Comparison of ENCODE assay signal across 8 cellular contexts in the genomic region with DNA sequence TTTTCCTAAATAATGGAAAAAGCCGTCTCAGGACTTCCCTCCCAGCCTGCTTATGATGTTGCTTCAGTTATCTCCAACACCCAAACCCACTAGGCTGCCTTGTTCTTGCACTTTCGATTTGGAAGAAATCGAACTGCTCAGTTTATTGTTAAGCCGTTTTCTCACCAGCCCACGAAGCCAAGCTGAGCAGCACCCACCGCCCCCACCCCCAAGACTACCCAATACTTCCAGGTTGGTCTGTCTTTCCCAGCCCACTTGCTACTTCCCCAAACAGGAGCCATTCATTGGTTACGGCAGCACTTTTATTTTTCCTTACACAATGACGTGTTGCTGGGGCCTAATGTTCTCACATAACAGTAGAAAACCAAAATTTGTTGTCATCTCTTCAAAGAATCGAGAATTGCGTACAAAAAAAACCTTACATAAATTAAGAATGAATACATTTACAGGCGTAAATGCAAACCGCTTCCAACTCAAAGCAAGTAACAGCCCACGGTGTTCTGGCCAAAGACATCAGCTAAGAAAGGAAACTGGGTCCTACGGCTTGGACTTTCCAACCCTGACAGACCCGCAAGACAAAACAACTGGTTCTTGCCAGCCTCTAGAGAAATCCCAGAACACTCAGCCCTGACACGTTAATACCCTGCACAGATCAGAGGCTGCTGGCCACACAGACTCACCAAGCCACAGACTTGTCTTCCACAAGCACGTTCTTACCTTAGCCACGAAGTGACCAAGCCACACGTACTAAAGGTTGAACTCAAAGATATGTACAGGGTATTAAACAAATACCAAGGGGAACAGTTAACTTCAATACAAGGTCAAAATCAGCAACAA. TPM values are rescaled to one million over a fixed set of nuclear protein-coding genes. Genes with fewer than 3 reads are reported as not detected.
DNase-seq lines count a peak whose midpoint lies in the region; ATAC-seq and TF ChIP-seq lines count a peak whose summit lies in the region.

No MANE protein-coding gene starts in this region.

- no peaks in the 10 kb centered on the region for H3K27me3 Mint-ChIP-seq in stimulated activated naive B cell treated with anti-CD40 and anti-IgM and Interleukin-4, amounts not matched to agents 10 μg/mL and 1 μg/mL and 100 μg/mL, for 72 hours

- H3K4me1 Mint-ChIP-seq in stimulated activated naive B cell treated with anti-CD40 and anti-IgM and Interleukin-4, amounts not matched to agents 10 μg/mL and 1 μg/mL and 100 μg/mL, for 72 hours: peaks cover 22 to 45% of the 10 kb centered on the region in 2 donors

- H3K27ac Mint-ChIP-seq in activated naive CD4-positive, alpha-beta T cell treated with anti-CD3 and anti-CD28 coated beads, Interleukin-2, amount 50 U/mL, for 72 hours: peak overlapping the region; percentile 87 to 98
- peak overlapping the region; percentile 100 for H3K27ac Mint-ChIP-seq in stimulated activated naive B cell treated with anti-CD40 and anti-IgM and Interleukin-4, amounts not matched to agents 10 μg/mL and 1 μg/mL and 100 μg/mL, for 72 hours

- H3K36me3 Mint-ChIP-seq in activated naive CD4-positive, alpha-beta T cell treated with anti-CD3 and anti-CD28 coated beads, Interleukin-2, amount 50 U/mL, for 72 hours: peaks cover 38 to 41% of the 10 kb centered on the region in 2 donors
- H3K36me3 Mint-ChIP-seq in stimulated activated naive B cell treated with anti-CD40 and anti-IgM and Interleukin-4, amounts not matched to agents 10 μg/mL and 1 μg/mL and 100 μg/mL, for 72 hours: peaks cover 42 to 49% of the 10 kb centered on the region in 2 donors

- H3K27me3 ChIP-seq in AG04450 (ENCODE audit: control insufficient read depth, insufficient read depth, low read length): no peaks in the 10 kb centered on the region
- H3K27me3 ChIP-seq in iPS-20b (ENCODE audit: insufficient read depth, low read length): no peaks in the 10 kb centered on the region

- peak overlapping the region; percentile 93 for H3K9ac ChIP-seq in iPS-20b (ENCODE audit: low read depth, low read length)

- no peaks in the 10 kb centered on the region for H3K4me1 ChIP-seq in iPS-20b (ENCODE audit: insufficient read depth, low read length)

- H3K36me3 ChIP-seq in KOPT-K1 (ENCODE audit: insufficient read depth, low read length) (peaks cover 42% of the 10 kb centered on the region), iPS-20b (ENCODE audit: insufficient read depth, low read depth, low read length) (peaks cover 36% of the 10 kb centered on the region)

- ATAC-seq in activated naive CD4-positive, alpha-beta T cell treated with anti-CD3 and anti-CD28 coated beads, Interleukin-2, amount 50 U/mL, for 72 hours: no peak
- ATAC-seq in stimulated activated naive B cell treated with anti-CD40 and anti-IgM and Interleukin-4, amounts not matched to agents 10 μg/mL and 1 μg/mL and 100 μg/mL, for 72 hours (replicated peaks): no peak

- no peaks in the 10 kb centered on the region for H3K9me3 ChIP-seq in AG04450 (ENCODE audit: control insufficient read depth, insufficient read depth, low read length)
- peaks cover 7% of the 10 kb centered on the region for H3K9me3 ChIP-seq in KOPT-K1 (ENCODE audit: insufficient read depth, low read length, poor library complexity, severe bottlenecking)
- H3K9me3 ChIP-seq in iPS-20b (ENCODE audit: insufficient read depth, low read depth, low read length): peaks cover 10% of the 10 kb centered on the region; the same call in 1 of the 2 replicates

- CTCF ChIA-PET in AG04450 (lab: Charles Lee): no interaction called here

- TF ChIP-seq CTCF in AG04450 (IDR thresholded peaks at IDR 0.05; ENCODE audit: low read depth, low read length): no peak

- peaks cover 0 to 3% of the 10 kb centered on the region in 2 donors for H3K9me3 Mint-ChIP-seq in activated naive CD4-positive, alpha-beta T cell treated with anti-CD3 and anti-CD28 coated beads, Interleukin-2, amount 50 U/mL, for 72 hours
- peaks cover 0 to 3% of the 10 kb centered on the region in 2 donors for H3K9me3 Mint-ChIP-seq in stimulated activated naive B cell treated with anti-CD40 and anti-IgM and Interleukin-4, amounts not matched to agents 10 μg/mL and 1 μg/mL and 100 μg/mL, for 72 hours

- no peak for DNase-seq in AG04450 (ENCODE audit: low read depth, low spot score)
- DNase-seq in activated naive CD4-positive, alpha-beta T cell treated with anti-CD3 and anti-CD28 coated beads, Interleukin-2, amount 50 U/mL, for 72 hours (ENCODE audit: low spot score in 2 of 2): no peak
- no peak for DNase-seq in stimulated activated naive B cell treated with anti-CD40 and anti-IgM and Interleukin-4, amounts not matched to agents 10 μg/mL and 1 μg/mL and 100 μg/mL, for 72 hours
- DNase-seq in NCI-H1694 (lab: John Stamatoyannopoulos, UW): no peak
- DNase-seq in stimulated activated CD8-positive, alpha-beta memory T cell treated with anti-CD3 and anti-CD28 coated beads, Interleukin-4, amount 100 ng/mL, for 48 hours: no peak
- DNase-seq in DMS153 (lab: John Stamatoyannopoulos, UW): no peak

- peak overlapping the region; percentile 95 to 100 for H3K4me3 Mint-ChIP-seq in stimulated activated naive B cell treated with anti-CD40 and anti-IgM and Interleukin-4, amounts not matched to agents 10 μg/mL and 1 μg/mL and 100 μg/mL, for 72 hours

- H3K4me3 ChIP-seq in AG04450 (ENCODE audit: low read depth, low read length): peak overlapping the region; percentile 96
- peak overlapping the region; percentile 97 for H3K4me3 ChIP-seq in iPS-20b (ENCODE audit: low read length)

- POLR2A ChIA-PET in AG04450 (lab: Yijun Ruan, JAX): interaction anchor here (0.6 to 3.8 kb wide), 8 partner anchors 25 to 257 kb away, joined by 3 to 27 read pairs (median 4); a partner anchor contains a TSS

- H3K27ac ChIP-seq in AG04450 (ENCODE audit: low read depth, low read length) (peak overlapping the region; percentile 55), KOPT-K1 (ENCODE audit: low read depth, low read length, poor library complexity, severe bottlenecking) (peak overlapping the region; percentile 72), iPS-20b (ENCODE audit: low read length) (no peak overlapping the region)

RNA-seq across cellular contexts. Expression of a gene that starts 2.7 kb away (rescaled TPM):
- 2,721 and 3,607 TPM in 2 replicates for polyA plus RNA-seq in AG04450 (2011; rRNA removed)
- 3,368 and 4,319 TPM in 2 replicates for polyA minus RNA-seq in AG04450 (2011; rRNA and poly(A)+ RNA removed)
- total RNA-seq in activated naive CD4-positive, alpha-beta T cell treated with anti-CD3 and anti-CD28 coated beads, Interleukin-2, amount 50 U/mL, for 72 hours: 1,000 to 10,000 TPM; 6,062 to 6,573 TPM

RNA-seq across cellular contexts. Expression of a gene that starts 18.3 kb away (rescaled TPM):
- 0.26 and 0.41 TPM in 2 replicates for polyA plus RNA-seq in AG04450 (2011; rRNA removed)
- polyA minus RNA-seq in AG04450 (2011; rRNA and poly(A)+ RNA removed): 1.0 TPM in 1 of 2 replicates, not detected in the other
- total RNA-seq in activated naive CD4-positive, alpha-beta T cell treated with anti-CD3 and anti-CD28 coated beads, Interleukin-2, amount 50 U/mL, for 72 hours: under 1 TPM; 0.30 to 0.86 TPM

RNA-seq across cellular contexts. Expression of a gene that starts 42.2 kb away (rescaled TPM):
- 5.3 and 8.3 TPM in 2 replicates for polyA plus RNA-seq in AG04450 (2011; rRNA removed)
- polyA minus RNA-seq in AG04450 (2011; rRNA and poly(A)+ RNA removed): 6.0 and 6.7 TPM in 2 replicates
- 10 to 100 TPM; 19.8 to 37.9 TPM for total RNA-seq in activated naive CD4-positive, alpha-beta T cell treated with anti-CD3 and anti-CD28 coated beads, Interleukin-2, amount 50 U/mL, for 72 hours
